Comparison of ENCODE assay signal across 8 cellular contexts in genomic region chr7:111741811-111742240, GRCh38.
A peak's percentile ranks its signal among the peaks of the same experiment; 100 is the strongest.
DNase-seq lines count a peak whose midpoint lies in the region; ATAC-seq and TF ChIP-seq lines count a peak whose summit lies in the region.

No MANE protein-coding gene starts in this region.

- H3K4me3 ChIP-seq in suprapubic skin = no peak overlapping the region

- no peaks in the 10 kb centered on the region for H3K4me1 ChIP-seq in suprapubic skin

- no peaks in the 10 kb centered on the region for H3K27me3 ChIP-seq in suprapubic skin

- peaks cover 4% of the 10 kb centered on the region for H3K36me3 ChIP-seq in suprapubic skin

- H3K9me3 ChIP-seq in suprapubic skin = no peaks in the 10 kb centered on the region

- TF ChIP-seq POLR2A in suprapubic skin (IDR thresholded peaks at IDR 0.05) = no peak

- WGBS in suprapubic skin = 43% methylated on average over 8 of the region's 8 CpGs

- no peak overlapping the region for H3K27ac ChIP-seq in suprapubic skin

- ATAC-seq in GM18502 (IDR thresholded peaks at IDR 0.05; ENCODE audit: poor library complexity, unreplicated experiment) (peak; percentile 95), HG02763 (IDR thresholded peaks at IDR 0.05; ENCODE audit: unreplicated experiment) (peak; percentile 88)

- TF ChIP-seq EP300 in suprapubic skin (IDR thresholded peaks at IDR 0.05) = no peak

- DNase-seq in AML-193 (lab: John Stamatoyannopoulos, UW) = peak; percentile 43 to 55
- peak; percentile 66 for DNase-seq in NCI-H1105 (lab: John Stamatoyannopoulos, UW)
- peak; percentile 57 for DNase-seq in SKM-1 treated with dmso at 0.1 percent for 144 hours (lab: John Stamatoyannopoulos, UW; ENCODE audit: unreplicated experiment)
- DNase-seq in ecto neural progenitor cell (ENCODE audit: low spot score) = peak; percentile 50
- peak; percentile 61 to 85 for DNase-seq in lung microvascular endothelial cell (ENCODE audit: low read depth in 2 of 2)
- no peak for DNase-seq in suprapubic skin (ENCODE audit: low spot score in 2 of 2)

- peak; percentile 45 to 53 for TF ChIP-seq CTCF in suprapubic skin (IDR thresholded peaks at IDR 0.05)

Comparison
In these comparisons a context has a peak if more than half of its experiments do, and no peak if none do; other contexts are left out.
1. DNase-seq: peak in AML-193 (2 of 2), NCI-H1105 (single experiment), SKM-1 treated with dmso at 0.1 percent for 144 hours (single experiment), ecto neural progenitor cell (single experiment) and lung microvascular endothelial cell (2 of 2); none in suprapubic skin (0 of 2).